23 cellular contexts compared by ENCODE assay signal in genomic region chr2:176821350-176821749, GRCh38.
DNase-seq lines count a peak whose midpoint lies in the region; FAIRE-seq and TF ChIP-seq lines count a peak whose summit lies in the region.
"Had no signal": no experiment of that assay in that cellular context is flagged by ENCODE, and none has a peak within 500 bp of the region (broad histone marks: within the 10 kb centered on the region; RNA-seq: fewer than 3 reads in every experiment).

No MANE protein-coding gene starts in this region.

- H3K27ac ChIP-seq in coronary artery (no peak overlapping the region), neuronal stem cell (replicated peaks; ENCODE audit: low read length) (no peak overlapping the region)
- H3K27ac ChIP-seq: cardiac muscle cell, GM23248, psoas muscle, stomach had no signal

- DNase-seq in DMS53 (lab: John Stamatoyannopoulos, UW): peak; percentile 51
- no peak for DNase-seq in DMS53 treated with DMSO at 0.1 percent for 48 hours (lab: John Stamatoyannopoulos, UW; ENCODE audit: unreplicated experiment)
- DNase-seq in H54 (ENCODE audit: insufficient read length, low spot score): peak; percentile 5
- DNase-seq in RPMI8226: peak; percentile 5
- DNase-seq in kidney epithelial cell (ENCODE audit: low read depth): no peak
- no peak for DNase-seq in H4 (ENCODE audit: low spot score)
- no peak for DNase-seq in coronary artery (ENCODE audit: low spot score)
- no peak for DNase-seq in neuronal stem cell (ENCODE audit: low spot score)
- DNase-seq: activated gamma-delta T cell; C1 segment of cervical spinal cord; DMS79 treated with DMSO at 0.1 percent for 48 hours; GM23248; left ventricle myocardium superior; mucosa of descending colon; NCI-H2029; NCI-H345; psoas muscle; Right ventricle myocardium superior; small intestine; stimulated activated CD4-positive, alpha-beta T cell treated with anti-CD3 and anti-CD28 coated beads, Interleukin-4, amount 100 ng/mL, for 1 hour; stomach; T-cell had no signal

- no CpG with 5 or more reads among the region's 4 CpGs for WGBS in neuronal stem cell (ENCODE audit: extremely low coverage in 2 of 2, insufficient read length in 2 of 2, insufficient replicate concordance in 1 of 2), 2 donors

- H3K79me1 ChIP-seq in neuronal stem cell (ENCODE audit: low read depth, low read length): no peaks in the 10 kb centered on the region

- H2BK120ac ChIP-seq in neuronal stem cell (ENCODE audit: low read depth, low read length): no peak overlapping the region

- no peak overlapping the region for H3K4me2 ChIP-seq in neuronal stem cell (ENCODE audit: insufficient read depth, low read length, poor library complexity, severe bottlenecking)

- H3K4me1 ChIP-seq in neuronal stem cell (ENCODE audit: control insufficient read depth in 2 of 2, insufficient read depth in 1 of 2, low read depth in 1 of 2, low read length in 2 of 2): peaks cover 0 to 7% of the 10 kb centered on the region in 2 donors
- H3K4me1 ChIP-seq: psoas muscle, stomach had no signal

- H2BK12ac ChIP-seq in neuronal stem cell (ENCODE audit: low read length): no peak overlapping the region

- no peak overlapping the region for H2AFZ ChIP-seq in neuronal stem cell (ENCODE audit: low read length)
- H2AFZ ChIP-seq: GM23248 had no signal

- H3K36me3 ChIP-seq in kidney epithelial cell (ENCODE audit: control insufficient read depth, insufficient read depth, low read length) (no peaks in the 10 kb centered on the region), neuronal stem cell (replicated peaks in 1 of 2; ENCODE audit: control insufficient read depth in 2 of 2, insufficient read depth in 2 of 2, low read length in 2 of 2) (no peaks in the 10 kb centered on the region)
- H3K36me3 ChIP-seq: cardiac muscle cell, stomach had no signal

- no peak overlapping the region for H3K4ac ChIP-seq in neuronal stem cell (ENCODE audit: low read length)

- no peak overlapping the region for H3K9ac ChIP-seq in neuronal stem cell (ENCODE audit: low read depth, low read length, poor library complexity)
- H3K9ac ChIP-seq: GM23248 had no signal

- peak; percentile 5 for TF ChIP-seq CTCF in kidney epithelial cell (IDR thresholded peaks at IDR 0.05; ENCODE audit: insufficient read depth, low read length, poor library complexity, severe bottlenecking)
- TF ChIP-seq CTCF in coronary artery (IDR thresholded peaks at IDR 0.05): no peak

- no peaks in the 10 kb centered on the region for H3K9me3 ChIP-seq in neuronal stem cell (replicated peaks in 1 of 2; ENCODE audit: control insufficient read depth in 2 of 2, insufficient read depth in 1 of 2, low read depth in 1 of 2, low read length in 2 of 2)
- H3K9me3 ChIP-seq: mucosa of descending colon, psoas muscle, stomach had no signal

- no peak overlapping the region for H3K18ac ChIP-seq in neuronal stem cell (ENCODE audit: low read length)

- H2BK5ac ChIP-seq in neuronal stem cell (ENCODE audit: low read length): no peak overlapping the region

- no peak for FAIRE-seq in H54 (lab: Jason Lieb, UNC)
- FAIRE-seq: small intestine had no signal

- H3K27me3 ChIP-seq in kidney epithelial cell (ENCODE audit: control insufficient read depth, insufficient read depth, low read length) (no peaks in the 10 kb centered on the region), neuronal stem cell (ENCODE audit: control insufficient read depth in 3 of 3, insufficient read depth in 3 of 3, low read depth in 1 of 3, low read length in 3 of 3) (peaks cover 0 to 15% (median 0%) of the 10 kb centered on the region in 3 experiments)
- H3K27me3 ChIP-seq: cardiac muscle cell had no signal

- no peak overlapping the region for H2AK5ac ChIP-seq in neuronal stem cell (ENCODE audit: low read depth, low read length)

- no peak overlapping the region for H2BK15ac ChIP-seq in neuronal stem cell (ENCODE audit: low read length)

- H4K8ac ChIP-seq in neuronal stem cell (ENCODE audit: low read depth, low read length): no peak overlapping the region

- H3K4me3 ChIP-seq in kidney epithelial cell (ENCODE audit: low read depth, low read length): no peak overlapping the region
- no peak overlapping the region for H3K4me3 ChIP-seq in coronary artery
- no peak overlapping the region for H3K4me3 ChIP-seq in neuronal stem cell (ENCODE audit: low read length in 2 of 2)
- H3K4me3 ChIP-seq: cardiac muscle cell, GM23248, mucosa of descending colon, psoas muscle, stomach had no signal

- H3K23ac ChIP-seq in neuronal stem cell (ENCODE audit: low read depth, low read length, poor library complexity): no peak overlapping the region

- no peak for TF ChIP-seq POLR2A in H54 (IDR thresholded peaks at IDR 0.05; ENCODE audit: low read depth, low read length)

- no peak overlapping the region for H3K14ac ChIP-seq in neuronal stem cell (ENCODE audit: low read length)

- no peak overlapping the region for H4K91ac ChIP-seq in neuronal stem cell (ENCODE audit: low read depth, low read length, poor library complexity)

Comparison
In these comparisons a context has a peak if more than half of its experiments do, and no peak if none do; other contexts are left out.
1. DNase-seq: peak in DMS53 (single experiment), H54 (single experiment) and RPMI8226 (single experiment); none in DMS53 treated with DMSO at 0.1 percent for 48 hours (single experiment), kidney epithelial cell (single experiment), H4 (single experiment), coronary artery (single experiment) and neuronal stem cell (single experiment).